8 cellular contexts compared by ENCODE assay signal in the genomic region with DNA sequence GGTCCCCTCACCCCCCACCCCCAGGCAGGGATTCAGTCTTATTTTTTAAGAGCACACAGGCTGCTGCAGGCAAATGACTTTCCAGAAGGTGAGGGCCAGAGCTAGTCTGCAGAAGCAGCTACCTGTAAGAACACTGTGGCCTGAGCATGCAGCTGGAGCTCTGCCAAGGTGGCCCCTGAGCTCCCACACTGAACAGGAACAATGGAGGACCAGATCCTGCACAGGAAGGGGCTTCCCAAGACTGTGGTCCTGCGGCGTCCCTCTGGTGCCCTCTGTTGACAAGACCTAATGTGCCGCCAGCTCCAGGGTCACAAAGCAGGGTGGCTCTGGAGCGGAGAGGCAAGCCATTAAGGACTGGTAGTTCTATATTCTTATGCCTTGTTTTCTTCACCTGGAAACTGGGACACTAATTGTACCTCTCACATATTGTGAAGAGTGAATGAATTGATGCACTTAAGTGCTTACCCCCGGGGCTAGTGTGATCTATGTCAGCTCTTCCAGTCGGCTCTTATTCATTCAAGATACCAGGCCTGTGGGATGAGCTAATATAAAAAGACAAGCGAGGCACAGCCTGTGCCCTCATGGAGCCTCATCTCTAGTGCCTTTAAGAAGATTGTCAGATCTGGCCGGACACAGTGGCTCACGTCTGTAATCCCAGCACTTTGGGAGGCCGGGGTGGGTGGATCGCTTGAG. TPM values are rescaled to one million over a fixed set of nuclear protein-coding genes. Genes with fewer than 3 reads are reported as not detected.
DNase-seq lines count a peak whose midpoint lies in the region; ATAC-seq, FAIRE-seq and TF ChIP-seq lines count a peak whose summit lies in the region.

No MANE protein-coding gene starts in this region.

- no peak overlapping the region for H3K27ac Mint-ChIP-seq in Calu3 (ENCODE audit: unreplicated experiment)
- H3K27ac Mint-ChIP-seq in CD8-positive, alpha-beta T cell, result no peak overlapping the region

- H2AFZ ChIP-seq in K562 (ENCODE audit: low read depth, low read length) (0 out of 2 replicates have a peak overlapping the region, but pooled peaks have one; percentile 42), HepG2 (ENCODE audit: low read length) (no peak overlapping the region)

- H3K4me3 Mint-ChIP-seq in Calu3 (ENCODE audit: low read depth, unreplicated experiment), result no peak overlapping the region
- H3K4me3 Mint-ChIP-seq in CD8-positive, alpha-beta T cell, result no peak overlapping the region

- ATAC-seq in K562, result peak; percentile 97
- ATAC-seq in HepG2, result peak; percentile 99
- ATAC-seq in CD8-positive, alpha-beta T cell, result no peak
- no peak for ATAC-seq in HG02870 (IDR thresholded peaks at IDR 0.05; ENCODE audit: unreplicated experiment)

- H3K36me3 ChIP-seq in HEK293 (ENCODE audit: control insufficient read depth in 2 of 2, insufficient read depth in 1 of 2, low read length in 2 of 2) (no peaks in the 10 kb centered on the region), K562 (ENCODE audit: control insufficient read depth, insufficient read depth, low read length) (no peaks in the 10 kb centered on the region), HepG2 (replicated peaks in 1 of 2; ENCODE audit: control insufficient read depth in 1 of 2, insufficient read depth in 2 of 2, low read length in 2 of 2) (no peaks in the 10 kb centered on the region), tibial artery (no peaks in the 10 kb centered on the region)
- H3K36me3 ChIP-seq in CD8-positive, alpha-beta T cell (ENCODE audit: insufficient read depth, low read length), result no peaks in the 10 kb centered on the region

- H3K27me3 ChIP-seq in K562 (ENCODE audit: control insufficient read depth in 2 of 2, insufficient read depth in 2 of 2, low read length in 2 of 2) (peaks cover 17 to 25% of the 10 kb centered on the region in 2 experiments), HepG2 (ENCODE audit: control insufficient read depth in 1 of 2, insufficient read depth in 2 of 2, low read length in 2 of 2) (peaks cover 1 to 24% of the 10 kb centered on the region in 2 experiments; a peak in 3 of 5 replicates), tibial artery (peaks cover 0 to 15% of the 10 kb centered on the region in 2 donors)
- H3K27me3 ChIP-seq in CD8-positive, alpha-beta T cell (ENCODE audit: insufficient read depth, low read length), result peaks cover 5% of the 10 kb centered on the region

- TF ChIP-seq RAD21 in K562 (CRISPR knock-in tag; conservative IDR thresholded peaks at IDR 0.05 in 1 of 2, IDR thresholded peaks at IDR 0.05 in 1 of 2), result peak; percentile 33 to 78; a peak in 3 of 4 replicates
- peak; percentile 76; the same call in 1 of the 2 replicates for TF ChIP-seq RAD21 in HepG2 (CRISPR knock-in tag; IDR thresholded peaks at IDR 0.05)

- H4K20me1 ChIP-seq in K562 (replicated peaks; ENCODE audit: control insufficient read depth, insufficient read depth, low read length) (no peaks in the 10 kb centered on the region), HepG2 (ENCODE audit: insufficient read depth, low read length) (no peaks in the 10 kb centered on the region)

- H3K9me1 ChIP-seq in K562 (ENCODE audit: control insufficient read depth, insufficient read depth, low read length), result no peaks in the 10 kb centered on the region

- no peaks in the 10 kb centered on the region for H3K9me3 Mint-ChIP-seq in Calu3 (ENCODE audit: low read depth, unreplicated experiment)
- H3K9me3 Mint-ChIP-seq in CD8-positive, alpha-beta T cell, result no peaks in the 10 kb centered on the region

- intact Hi-C loops in Calu3 (cut with micrococcal nuclease; ENCODE audit: unreplicated experiment), result loop anchor here (1.0 to 5.0 kb wide), 2 partner anchors 120 to 165 kb away; no protein-coding TSS in a partner anchor
- intact Hi-C loops in K562 (cut with micrococcal nuclease), result loop anchor here (1.0 to 10.0 kb wide), 2 partner anchors 165 to 432 kb away; partner anchors contain the start of gene OPTN
- intact Hi-C loops in HepG2 (cut with micrococcal nuclease; ENCODE audit: unreplicated experiment), result loop anchor here (1.0 kb wide), 2 partner anchors 122 to 165 kb away; no protein-coding TSS in a partner anchor
- intact Hi-C loops in tibial artery (cut with DNase I; ENCODE audit: low total_unique reads), result no loop called here
- intact Hi-C loops in CD8-positive, alpha-beta T cell (cut with DNase I, micrococcal nuclease), result no loop called here

- POLR2A ChIA-PET in HEK293 (lab: Yijun Ruan, JAX), result interaction anchor here (0.5 to 1.4 kb wide), 7 partner anchors 9 to 234 kb away, joined by 3 to 7 read pairs (median 3); partner anchors contain the start of gene PRPF18
- POLR2A ChIA-PET in K562 (lab: Yijun Ruan, JAX), result interaction anchor here (0.6 kb wide), 1 partner anchor 31 kb away, joined by 3 read pairs; no protein-coding TSS in a partner anchor
- POLR2A ChIA-PET in HepG2 (lab: Yijun Ruan, JAX), result interaction anchor here (1.0 kb wide), 1 partner anchor 235 kb away, joined by 5 read pairs; no protein-coding TSS in a partner anchor
- POLR2A ChIA-PET in CD8-positive, alpha-beta T cell (lab: Charles Lee), result no interaction called here

- no peak overlapping the region for H3K27ac ChIP-seq in HEK293 (ENCODE audit: extremely low read depth, low read depth, low read length)
- no peak overlapping the region for H3K27ac ChIP-seq in K562 (ENCODE audit: extremely low read depth, low read depth, low read length)
- no peak overlapping the region for H3K27ac ChIP-seq in HepG2 (ENCODE audit: extremely low read length, insufficient read depth, low read length)
- H3K27ac ChIP-seq in tibial artery, result no peak overlapping the region
- H3K27ac ChIP-seq in CD8-positive, alpha-beta T cell (ENCODE audit: low read depth, low read length), result no peak overlapping the region

- no peak for TF ChIP-seq POLR2A in K562 (conservative IDR thresholded peaks at IDR 0.05)
- no peak for TF ChIP-seq POLR2A in HepG2 (IDR thresholded peaks at IDR 0.05; ENCODE audit: insufficient read depth in 1 of 2, low read depth in 2 of 2, low read length in 2 of 2)

- H3K9me3 ChIP-seq in HEK293 (ENCODE audit: control insufficient read depth, insufficient read depth, low read depth, low read length) (no peaks in the 10 kb centered on the region), K562 (replicated peaks; ENCODE audit: control insufficient read depth, insufficient read depth, low read depth, low read length) (no peaks in the 10 kb centered on the region), HepG2 (ENCODE audit: low read length) (no peaks in the 10 kb centered on the region), tibial artery (no peaks in the 10 kb centered on the region)
- H3K9me3 ChIP-seq in CD8-positive, alpha-beta T cell (ENCODE audit: low read length), result no peaks in the 10 kb centered on the region

- no peaks in the 10 kb centered on the region for H3K4me1 Mint-ChIP-seq in Calu3 (ENCODE audit: low read depth, unreplicated experiment)
- H3K4me1 Mint-ChIP-seq in CD8-positive, alpha-beta T cell (ENCODE audit: low read depth), result no peaks in the 10 kb centered on the region

- H3K79me2 ChIP-seq in K562 (ENCODE audit: control insufficient read depth, insufficient read depth, low read length) (no peaks in the 10 kb centered on the region), HepG2 (ENCODE audit: insufficient read depth, low read length) (no peaks in the 10 kb centered on the region)

- WGBS in K562 (ENCODE audit: insufficient coverage, low coverage, missing lambda C conversion rate), result 18% methylated on average over 11 of the region's 11 CpGs
- 28% methylated on average over 5 of the region's 11 CpGs for WGBS in HepG2 (ENCODE audit: low lambda C conversion rate)

- H3K36me3 Mint-ChIP-seq in Calu3 (ENCODE audit: insufficient read depth, unreplicated experiment), result no peaks in the 10 kb centered on the region
- no peaks in the 10 kb centered on the region for H3K36me3 Mint-ChIP-seq in CD8-positive, alpha-beta T cell

- CTCF ChIA-PET in Calu3 (lab: Charles Lee), result interaction anchor here (0.8 to 3.1 kb wide), 8 partner anchors 10 to 164 kb away, joined by 3 to 21 read pairs (median 6); partner anchors contain the start of gene PRPF18
- CTCF ChIA-PET in HEK293 (lab: Yijun Ruan, JAX), result interaction anchor here (0.6 to 5.6 kb wide), 35 partner anchors 9 to 376 kb away, joined by 3 to 84 read pairs (median 4); partner anchors contain the start of gene MCM10
- CTCF ChIA-PET in K562 (lab: Yijun Ruan, JAX; ENCODE audit: low intra/inter-chr PET ratio), result interaction anchor here (0.6 to 1.5 kb wide), 2 partner anchors 153 to 165 kb away, joined by 3 to 10 read pairs; no protein-coding TSS in a partner anchor
- CTCF ChIA-PET in HepG2 (lab: Yijun Ruan, JAX; ENCODE audit: low intra/inter-chr PET ratio, low total read pairs), result interaction anchor here (0.6 to 2.1 kb wide), 4 partner anchors 51 to 165 kb away, joined by 3 to 18 read pairs (median 5); no protein-coding TSS in a partner anchor
- CTCF ChIA-PET in CD8-positive, alpha-beta T cell (lab: Charles Lee), result interaction anchor here (0.8 kb wide), 1 partner anchor 165 kb away, joined by 3 read pairs; no protein-coding TSS in a partner anchor

- H3K4me3 ChIP-seq in HEK293 (ENCODE audit: low read depth, low read length) (peak overlapping the region; percentile 2; the same call in 1 of the 2 replicates), K562 (no peak overlapping the region), HepG2 (replicated peaks in 1 of 3; ENCODE audit: insufficient read depth in 1 of 3, low read depth in 2 of 3, low read length in 3 of 3) (no peak overlapping the region; a peak in 1 of 6 replicates), tibial artery (no peak overlapping the region)
- no peak overlapping the region for H3K4me3 ChIP-seq in CD8-positive, alpha-beta T cell (ENCODE audit: low read depth, low read length)

- no peak overlapping the region for H3K9ac ChIP-seq in K562 (ENCODE audit: insufficient read depth in 1 of 2, low read depth in 2 of 2, low read length in 2 of 2)
- no peak overlapping the region for H3K9ac ChIP-seq in HepG2 (ENCODE audit: insufficient read depth, low read depth, low read length)

- no TSS peak for BruUV-seq in Calu3 (replicated peaks; lab: Mats Ljungman, UMichigan)
- BruUV-seq in K562 (replicated peaks; lab: Mats Ljungman, UMichigan), result no TSS peak
- BruUV-seq in HepG2 (replicated peaks; lab: Mats Ljungman, UMichigan), result no TSS peak

- H3K4me2 ChIP-seq in K562 (ENCODE audit: insufficient read depth, low read length) (peak overlapping the region; percentile 13; the same call in 1 of the 2 replicates), HepG2 (ENCODE audit: low read depth, low read length) (peak overlapping the region; percentile 64)

- in situ Hi-C loops in K562 (cut with MboI) (no loop called here), HepG2 (cut with HindIII; ENCODE audit: extremely low pct_ligation_motif_present, low pct_unique_long_range_greater_than_20kb) (loop anchor here (10.0 kb wide), 1 partner anchor 122 kb away; no protein-coding TSS in a partner anchor)

- peak; percentile 72 for FAIRE-seq in K562 (lab: Jason Lieb, UNC)
- FAIRE-seq in HepG2 (lab: Jason Lieb, UNC), result peak; percentile 62

- H3K4me1 ChIP-seq in HEK293 (ENCODE audit: control insufficient read depth, insufficient read depth, low read length) (no peaks in the 10 kb centered on the region), K562 (replicated peaks in 1 of 2; ENCODE audit: control insufficient read depth in 2 of 2, insufficient read depth in 2 of 2, low read length in 2 of 2) (no peaks in the 10 kb centered on the region; a peak in 2 of 5 replicates), HepG2 (ENCODE audit: insufficient read depth, low read length) (no peaks in the 10 kb centered on the region), tibial artery (no peaks in the 10 kb centered on the region)
- no peaks in the 10 kb centered on the region for H3K4me1 ChIP-seq in CD8-positive, alpha-beta T cell (ENCODE audit: insufficient read depth, low read length)

- H3K27me3 Mint-ChIP-seq in Calu3 (ENCODE audit: unreplicated experiment), result peaks cover 62% of the 10 kb centered on the region
- H3K27me3 Mint-ChIP-seq in CD8-positive, alpha-beta T cell (ENCODE audit: low read depth), result peaks cover 61% of the 10 kb centered on the region

- no peak for TF ChIP-seq EP300 in K562 (IDR thresholded peaks at IDR 0.05; ENCODE audit: low read length)
- no peak for TF ChIP-seq EP300 in HepG2 (IDR thresholded peaks at IDR 0.05; ENCODE audit: low read depth in 2 of 2, low read length in 2 of 2)
- no peak for TF ChIP-seq EP300 in HepG2 (CRISPR knock-in tag; IDR thresholded peaks at IDR 0.05; ENCODE audit: borderline replicate concordance)

- DNase-seq in Calu3 (peak; percentile 74), NCI-H69 (lab: John Stamatoyannopoulos, UW) (peak; percentile 69), K562 (ENCODE audit: extremely low read depth in 1 of 4, low spot score in 3 of 4) (peak; percentile 39 to 70 (median 56)), HepG2 (ENCODE audit: low spot score) (peak; percentile 65), tibial artery (no peak)
- no peak for DNase-seq in CD8-positive, alpha-beta T cell

- TF ChIP-seq CTCF in Calu3 (IDR thresholded peaks at IDR 0.05; ENCODE audit: unreplicated experiment), result peak; percentile 66
- peak; percentile 59 for TF ChIP-seq CTCF in HEK293 (tag by site-specific recombination; IDR thresholded peaks at IDR 0.05)
- peak; percentile 75 to 84 (median 77) for TF ChIP-seq CTCF in K562 (IDR thresholded peaks at IDR 0.05 in 2 of 3, conservative IDR thresholded peaks at IDR 0.05 in 1 of 3; ENCODE audit: insufficient read depth in 2 of 3, low read depth in 1 of 3, low read length in 3 of 3)
- peak; percentile 96 for TF ChIP-seq CTCF in HepG2 (CRISPR knock-in tag; IDR thresholded peaks at IDR 0.05)
- peak; percentile 32 to 44 for TF ChIP-seq CTCF in tibial artery (IDR thresholded peaks at IDR 0.05)
- TF ChIP-seq CTCF in CD8-positive, alpha-beta T cell (IDR thresholded peaks at IDR 0.05), result no peak

RNA-seq across cellular contexts. Expression of gene BEND7, which starts 8.0 kb away (rescaled TPM):
- 7.4 and 8.3 TPM in 2 replicates for total RNA-seq in Calu3 (2022)
- total RNA-seq in K562 (2011; cell fraction: chromatin; rRNA removed; ENCODE audit: low replicate concordance), result 6.0 and 13.1 TPM in 2 replicates
- total RNA-seq in K562 (2011; cell fraction: nucleolus; rRNA removed), result 3.0 and 3.8 TPM in 2 replicates
- 6.7 and 10.2 TPM in 2 replicates for total RNA-seq in K562 (2011; cell fraction: nucleoplasm; rRNA removed)
- total RNA-seq in K562 (2014; rRNA removed), result 5.0 and 6.3 TPM in 2 replicates
- total RNA-seq in K562 (2014; rRNA removed; fragmentation: Illumina TruSeq; extraction: Trizol), result 6.1 and 8.4 TPM in 2 replicates
- total RNA-seq in K562 (2015; rRNA removed; fragmentation: Illumina TruSeq; extraction: Trizol), result 5.2 and 6.0 TPM in 2 replicates
- 8.2 and 10.1 TPM in 2 replicates for total RNA-seq in K562 (2021)
- polyA plus RNA-seq in K562 (2011; rRNA removed), result 4.8 and 5.6 TPM in 2 replicates
- polyA plus RNA-seq in K562 (2011; cell fraction: cytosol; rRNA removed), result 1.3 and 3.4 TPM in 2 replicates
- polyA plus RNA-seq in K562 (2011; cell fraction: nucleus; rRNA removed), result 5.5 and 8.9 TPM in 2 replicates
- polyA plus RNA-seq in K562 (2012), result 5.3 and 7.1 TPM in 2 replicates
- polyA plus RNA-seq in K562 (2014; fragmentation: Illumina TruSeq; extraction: Trizol), result 6.6 and 11.4 TPM in 2 replicates
- polyA plus RNA-seq in K562 (2014; fragmentation: Nextera tagmentation; extraction: Ambion mirVana), result 1 to 10 TPM; 1.3 to 1.8 TPM
- polyA plus RNA-seq in K562 (2014; rRNA removed), result 3.2 and 12.2 TPM in 2 replicates
- 4.4 and 6.1 TPM in 2 replicates for polyA minus RNA-seq in K562 (2011; rRNA and poly(A)+ RNA removed)
- 2.9 and 3.3 TPM in 2 replicates for polyA minus RNA-seq in K562 (2011; cell fraction: cytosol; rRNA and poly(A)+ RNA removed)
- polyA minus RNA-seq in K562 (2011; cell fraction: nucleus; rRNA and poly(A)+ RNA removed), result 1.9 and 4.3 TPM in 2 replicates
- 15.4 and 17.1 TPM in 2 replicates for total RNA-seq in HepG2 (2016; rRNA removed; fragmentation: Illumina TruSeq; extraction: Trizol)
- 10.7 and 11.7 TPM in 2 replicates for total RNA-seq in HepG2 (2016; cell fraction: cytosol; rRNA removed; fragmentation: Illumina TruSeq; extraction: Trizol; ENCODE audit: low read depth)
- total RNA-seq in HepG2 (2016; cell fraction: insoluble cytoplasmic fraction; rRNA removed; fragmentation: Illumina TruSeq; extraction: Trizol), result 13.3 and 14.4 TPM in 2 replicates
- total RNA-seq in HepG2 (2016; cell fraction: membrane; rRNA removed; fragmentation: Illumina TruSeq; extraction: Trizol), result 27.9 and 29.9 TPM in 2 replicates
- total RNA-seq in HepG2 (2016; cell fraction: nucleus; rRNA removed; fragmentation: Illumina TruSeq; extraction: Trizol), result 16.7 and 20.0 TPM in 2 replicates
- 13.5 and 14.1 TPM in 2 replicates for polyA plus RNA-seq in HepG2 (2011; rRNA removed)
- polyA plus RNA-seq in HepG2 (2011; cell fraction: cytosol; rRNA removed), result 5.9 and 10.6 TPM in 2 replicates
- 16.0 and 21.8 TPM in 2 replicates for polyA plus RNA-seq in HepG2 (2011; cell fraction: nucleus; rRNA removed)
- polyA plus RNA-seq in HepG2 (2012), result 24.3 and 27.7 TPM in 2 replicates
- polyA plus RNA-seq in HepG2 (2016; cell fraction: cytosol; fragmentation: Illumina TruSeq; extraction: Trizol; ENCODE audit: low read depth), result 20.2 and 23.1 TPM in 2 replicates
- polyA plus RNA-seq in HepG2 (2016; cell fraction: insoluble cytoplasmic fraction; fragmentation: Illumina TruSeq; extraction: Trizol; ENCODE audit: low read depth), result 18.4 and 20.3 TPM in 2 replicates
- polyA plus RNA-seq in HepG2 (2016; cell fraction: membrane; fragmentation: Illumina TruSeq; extraction: Trizol; ENCODE audit: low read depth), result 28.6 and 31.7 TPM in 2 replicates
- 29.5 and 33.1 TPM in 2 replicates for polyA plus RNA-seq in HepG2 (2016; cell fraction: nucleus; fragmentation: Illumina TruSeq; extraction: Trizol; ENCODE audit: insufficient read depth, low read depth)
- 0.07 and 7.3 TPM in 2 replicates for polyA minus RNA-seq in HepG2 (2011; rRNA and poly(A)+ RNA removed; ENCODE audit: low replicate concordance)
- polyA minus RNA-seq in HepG2 (2011; cell fraction: cytosol; rRNA and poly(A)+ RNA removed), result 16.1 and 17.6 TPM in 2 replicates
- polyA minus RNA-seq in HepG2 (2011; cell fraction: nucleus; rRNA and poly(A)+ RNA removed), result 17.8 and 27.0 TPM in 2 replicates
- total RNA-seq in CD8-positive, alpha-beta T cell, result not detected

RNA-seq across cellular contexts. Expression of gene PRPF18, which starts 49.9 kb away (rescaled TPM):
- total RNA-seq in Calu3 (2022) (19.9 and 21.3 TPM in 2 replicates), K562 (2014; rRNA removed) (16.9 and 23.1 TPM in 2 replicates), K562 (2014; rRNA removed; fragmentation: Illumina TruSeq; extraction: Trizol) (26.4 and 30.3 TPM in 2 replicates), K562 (2015; rRNA removed; fragmentation: Illumina TruSeq; extraction: Trizol) (25.7 and 30.6 TPM in 2 replicates), K562 (2021) (14.0 and 14.8 TPM in 2 replicates), HepG2 (2016; rRNA removed; fragmentation: Illumina TruSeq; extraction: Trizol) (17.2 and 24.7 TPM in 2 replicates)
- 16.6 and 64.6 TPM in 2 replicates for total RNA-seq in K562 (2011; cell fraction: chromatin; rRNA removed; ENCODE audit: low replicate concordance)
- total RNA-seq in K562 (2011; cell fraction: nucleolus; rRNA removed), result 6.8 and 10.3 TPM in 2 replicates
- 15.2 and 18.3 TPM in 2 replicates for total RNA-seq in K562 (2011; cell fraction: nucleoplasm; rRNA removed)
- polyA plus RNA-seq in K562 (2011; rRNA removed) (10.3 and 15.7 TPM in 2 replicates), K562 (2014; fragmentation: Illumina TruSeq; extraction: Trizol) (20.5 and 25.9 TPM in 2 replicates), K562 (2014; fragmentation: Nextera tagmentation; extraction: Ambion mirVana) (10 to 100 TPM; 19.6 to 26.6 TPM), K562 (2014; rRNA removed) (16.8 and 22.4 TPM in 2 replicates), HepG2 (2011; rRNA removed) (4.4 and 6.1 TPM in 2 replicates)
- polyA plus RNA-seq in K562 (2011; cell fraction: cytosol; rRNA removed), result 2.7 and 5.6 TPM in 2 replicates
- 5.1 and 6.3 TPM in 2 replicates for polyA plus RNA-seq in K562 (2011; cell fraction: nucleus; rRNA removed)
- polyA plus RNA-seq in K562 (2012), result 11.2 and 15.1 TPM in 2 replicates
- 19.2 and 22.2 TPM in 2 replicates for polyA minus RNA-seq in K562 (2011; rRNA and poly(A)+ RNA removed)
- polyA minus RNA-seq in K562 (2011; cell fraction: cytosol; rRNA and poly(A)+ RNA removed), result 3.5 and 6.4 TPM in 2 replicates
- 9.3 and 25.3 TPM in 2 replicates for polyA minus RNA-seq in K562 (2011; cell fraction: nucleus; rRNA and poly(A)+ RNA removed)
- 7.8 and 9.1 TPM in 2 replicates for total RNA-seq in HepG2 (2016; cell fraction: cytosol; rRNA removed; fragmentation: Illumina TruSeq; extraction: Trizol; ENCODE audit: low read depth)
- total RNA-seq in HepG2 (2016; cell fraction: insoluble cytoplasmic fraction; rRNA removed; fragmentation: Illumina TruSeq; extraction: Trizol), result 21.2 and 25.5 TPM in 2 replicates
- 12.4 and 13.8 TPM in 2 replicates for total RNA-seq in HepG2 (2016; cell fraction: membrane; rRNA removed; fragmentation: Illumina TruSeq; extraction: Trizol)
- 18.7 and 19.1 TPM in 2 replicates for total RNA-seq in HepG2 (2016; cell fraction: nucleus; rRNA removed; fragmentation: Illumina TruSeq; extraction: Trizol)
- 3.0 and 3.7 TPM in 2 replicates for polyA plus RNA-seq in HepG2 (2011; cell fraction: cytosol; rRNA removed)
- 4.5 and 6.1 TPM in 2 replicates for polyA plus RNA-seq in HepG2 (2011; cell fraction: nucleus; rRNA removed)
- 7.6 and 9.8 TPM in 2 replicates for polyA plus RNA-seq in HepG2 (2012)
- polyA plus RNA-seq in HepG2 (2016; cell fraction: cytosol; fragmentation: Illumina TruSeq; extraction: Trizol; ENCODE audit: low read depth), result 5.7 and 7.2 TPM in 2 replicates
- 20.8 and 21.3 TPM in 2 replicates for polyA plus RNA-seq in HepG2 (2016; cell fraction: insoluble cytoplasmic fraction; fragmentation: Illumina TruSeq; extraction: Trizol; ENCODE audit: low read depth)
- 7.3 and 9.4 TPM in 2 replicates for polyA plus RNA-seq in HepG2 (2016; cell fraction: membrane; fragmentation: Illumina TruSeq; extraction: Trizol; ENCODE audit: low read depth)
- polyA plus RNA-seq in HepG2 (2016; cell fraction: nucleus; fragmentation: Illumina TruSeq; extraction: Trizol; ENCODE audit: insufficient read depth, low read depth), result 11.4 and 11.7 TPM in 2 replicates
- 0.80 and 2.3 TPM in 2 replicates for polyA minus RNA-seq in HepG2 (2011; rRNA and poly(A)+ RNA removed; ENCODE audit: low replicate concordance)
- polyA minus RNA-seq in HepG2 (2011; cell fraction: cytosol; rRNA and poly(A)+ RNA removed), result 2.6 and 4.7 TPM in 2 replicates
- 28.2 and 32.6 TPM in 2 replicates for polyA minus RNA-seq in HepG2 (2011; cell fraction: nucleus; rRNA and poly(A)+ RNA removed)
- 10 to 100 TPM; 29.4 to 29.6 TPM for total RNA-seq in CD8-positive, alpha-beta T cell

Comparison
In these comparisons a context has a peak if more than half of its experiments do, and no peak if none do; other contexts are left out.
1. DNase-seq: peak in Calu3 (single experiment), NCI-H69 (single experiment), K562 (4 of 4) and HepG2 (single experiment); none in tibial artery (0 of 2) and CD8-positive, alpha-beta T cell (0 of 7).
2. ATAC-seq: peak in K562 (single experiment) and HepG2 (single experiment); none in CD8-positive, alpha-beta T cell (single experiment) and HG02870 (single experiment).
3. intact Hi-C loops: an anchor here in Calu3 (1.0 to 5.0 kb wide), K562 (1.0 to 10.0 kb wide) and HepG2 (1.0 kb wide); none called in tibial artery and CD8-positive, alpha-beta T cell.